10 cellular contexts compared by ENCODE assay signal in the genomic region with DNA sequence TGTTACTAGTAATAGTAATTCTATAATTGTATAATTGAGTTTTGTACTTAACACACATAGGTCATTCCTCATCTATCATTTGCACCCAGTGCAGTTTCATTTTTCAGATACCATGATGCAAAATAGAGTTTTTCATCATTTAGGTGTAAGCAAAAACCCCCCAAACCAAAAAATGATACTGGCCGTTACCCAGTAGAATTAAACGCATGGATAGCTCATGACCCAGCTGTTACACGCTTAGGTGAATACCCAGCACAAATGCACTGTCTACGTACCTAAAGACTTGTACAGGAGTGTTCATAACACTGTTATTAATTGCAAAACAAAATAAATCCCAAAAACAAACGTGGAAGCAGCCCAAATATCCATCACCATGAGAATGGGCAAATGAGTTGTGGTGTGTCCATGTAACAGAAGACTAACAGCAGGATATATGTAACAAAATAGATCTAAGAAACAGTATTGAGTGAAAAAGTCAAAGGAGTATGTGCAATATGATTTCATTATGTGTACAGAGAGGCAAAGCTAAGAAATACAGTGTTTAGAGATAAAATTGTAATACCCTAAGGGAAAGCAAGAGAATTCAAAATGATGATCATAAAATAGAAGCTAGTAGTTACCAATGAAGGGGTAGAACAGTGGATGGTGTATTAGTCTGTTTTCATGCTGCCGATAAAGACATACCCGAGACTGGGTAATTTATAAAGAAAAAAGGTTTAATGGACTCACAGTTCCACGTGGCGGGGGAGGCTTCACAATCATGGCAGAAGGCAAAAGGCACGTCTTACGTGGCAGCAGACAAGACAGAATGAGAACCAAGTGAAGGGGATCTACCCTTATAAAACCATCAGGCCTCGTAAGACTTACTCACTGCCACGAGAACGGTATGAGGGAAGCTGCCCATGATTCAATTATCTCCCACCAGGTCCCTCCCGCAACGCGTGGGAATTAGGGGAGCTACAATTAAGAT.
"Had no signal": no experiment of that assay in that cellular context is flagged by ENCODE, and none has a peak within 500 bp of the region (broad histone marks: within the 10 kb centered on the region; RNA-seq: fewer than 3 reads in every experiment).

No MANE protein-coding gene starts in this region.

- H3K27me3 ChIP-seq: cardiac muscle cell, heart left ventricle, uterus had no signal

- H3K4me3 ChIP-seq: cardiac muscle cell, heart left ventricle, thoracic aorta, uterus had no signal

- H3K36me3 ChIP-seq: uterus had no signal

- DNase-seq: activated CD4-positive, alpha-beta T cell treated with anti-CD3 and anti-CD28 coated beads, Interleukin-2, amount 50 U/mL, for 1 hour; foreskin melanocyte; heart left ventricle; stimulated activated CD4-positive, alpha-beta T cell treated with anti-CD3 and anti-CD28 coated beads, Interleukin-4, amount 100 ng/mL, for 24 hours; stimulated activated naive CD8-positive, alpha-beta T cell treated with anti-CD3 and anti-CD28 coated beads, Interleukin-15, amount 100 ng/mL, for 72 hours; uterus had no signal

- H3K27ac ChIP-seq: cardiac muscle cell, heart left ventricle, thoracic aorta, uterus had no signal

- ATAC-seq: heart left ventricle; stimulated activated naive CD8-positive, alpha-beta T cell treated with anti-CD3 and anti-CD28 coated beads, Interleukin-15, amount 100 ng/mL, for 72 hours had no signal

- H3K9me3 ChIP-seq: heart left ventricle, thoracic aorta, uterus had no signal

- H3K4me1 ChIP-seq: uterus had no signal

- FAIRE-seq: astrocyte, endothelial cell of umbilical vein had no signal
